1 cellular context compared by ENCODE assay signal in the genomic region with DNA sequence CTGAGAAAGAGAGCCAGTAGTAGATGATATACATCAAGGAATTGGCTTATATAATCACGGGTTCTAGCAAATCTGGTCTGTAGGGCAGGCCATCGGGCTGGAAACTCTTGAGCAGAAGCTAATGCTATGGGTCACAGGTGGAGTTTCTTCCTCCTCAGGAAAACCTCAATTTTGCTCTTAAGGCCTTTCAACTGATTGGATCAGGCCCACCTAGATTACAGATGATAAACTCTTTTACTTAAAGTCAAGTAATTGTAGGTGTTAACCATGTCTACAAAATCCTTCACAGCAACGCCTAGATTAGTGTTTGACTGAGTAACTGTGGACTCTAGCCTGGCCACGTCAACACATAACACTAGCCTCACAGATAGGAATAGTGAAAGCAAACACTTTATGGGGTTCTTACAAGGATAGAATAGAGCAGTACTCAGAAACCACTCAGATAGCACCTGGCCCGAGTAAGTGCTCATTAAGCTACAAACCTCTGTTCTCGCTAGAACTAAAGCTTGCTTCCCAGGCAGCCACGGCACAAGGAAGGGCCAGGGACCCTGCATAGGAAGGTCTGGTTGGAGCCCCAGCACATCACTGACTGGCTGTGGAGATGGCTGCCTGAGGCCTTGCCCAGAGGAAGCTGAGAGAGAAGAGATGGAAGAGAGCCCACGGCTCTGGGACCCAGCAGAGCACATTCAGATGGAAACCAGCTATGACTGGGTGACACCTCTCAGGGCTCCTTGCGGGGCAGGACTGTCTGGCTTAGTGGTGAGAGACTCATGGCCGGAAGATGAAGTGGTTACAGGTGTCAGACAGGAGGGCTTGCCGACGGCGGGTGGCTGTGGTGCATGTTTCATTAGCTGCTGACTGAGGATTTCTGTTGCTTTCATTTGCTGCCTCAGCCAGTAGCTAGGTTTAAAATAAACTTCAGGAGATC.
TF ChIP-seq lines count a peak whose summit lies in the region.

No MANE protein-coding gene starts in this region.

TF ChIP-seq in GM12878, 131 proteins besides CTCF, POLR2A, EP300 and RAD21 (continued from another document):
- TF ChIP-seq, protein P1, sequence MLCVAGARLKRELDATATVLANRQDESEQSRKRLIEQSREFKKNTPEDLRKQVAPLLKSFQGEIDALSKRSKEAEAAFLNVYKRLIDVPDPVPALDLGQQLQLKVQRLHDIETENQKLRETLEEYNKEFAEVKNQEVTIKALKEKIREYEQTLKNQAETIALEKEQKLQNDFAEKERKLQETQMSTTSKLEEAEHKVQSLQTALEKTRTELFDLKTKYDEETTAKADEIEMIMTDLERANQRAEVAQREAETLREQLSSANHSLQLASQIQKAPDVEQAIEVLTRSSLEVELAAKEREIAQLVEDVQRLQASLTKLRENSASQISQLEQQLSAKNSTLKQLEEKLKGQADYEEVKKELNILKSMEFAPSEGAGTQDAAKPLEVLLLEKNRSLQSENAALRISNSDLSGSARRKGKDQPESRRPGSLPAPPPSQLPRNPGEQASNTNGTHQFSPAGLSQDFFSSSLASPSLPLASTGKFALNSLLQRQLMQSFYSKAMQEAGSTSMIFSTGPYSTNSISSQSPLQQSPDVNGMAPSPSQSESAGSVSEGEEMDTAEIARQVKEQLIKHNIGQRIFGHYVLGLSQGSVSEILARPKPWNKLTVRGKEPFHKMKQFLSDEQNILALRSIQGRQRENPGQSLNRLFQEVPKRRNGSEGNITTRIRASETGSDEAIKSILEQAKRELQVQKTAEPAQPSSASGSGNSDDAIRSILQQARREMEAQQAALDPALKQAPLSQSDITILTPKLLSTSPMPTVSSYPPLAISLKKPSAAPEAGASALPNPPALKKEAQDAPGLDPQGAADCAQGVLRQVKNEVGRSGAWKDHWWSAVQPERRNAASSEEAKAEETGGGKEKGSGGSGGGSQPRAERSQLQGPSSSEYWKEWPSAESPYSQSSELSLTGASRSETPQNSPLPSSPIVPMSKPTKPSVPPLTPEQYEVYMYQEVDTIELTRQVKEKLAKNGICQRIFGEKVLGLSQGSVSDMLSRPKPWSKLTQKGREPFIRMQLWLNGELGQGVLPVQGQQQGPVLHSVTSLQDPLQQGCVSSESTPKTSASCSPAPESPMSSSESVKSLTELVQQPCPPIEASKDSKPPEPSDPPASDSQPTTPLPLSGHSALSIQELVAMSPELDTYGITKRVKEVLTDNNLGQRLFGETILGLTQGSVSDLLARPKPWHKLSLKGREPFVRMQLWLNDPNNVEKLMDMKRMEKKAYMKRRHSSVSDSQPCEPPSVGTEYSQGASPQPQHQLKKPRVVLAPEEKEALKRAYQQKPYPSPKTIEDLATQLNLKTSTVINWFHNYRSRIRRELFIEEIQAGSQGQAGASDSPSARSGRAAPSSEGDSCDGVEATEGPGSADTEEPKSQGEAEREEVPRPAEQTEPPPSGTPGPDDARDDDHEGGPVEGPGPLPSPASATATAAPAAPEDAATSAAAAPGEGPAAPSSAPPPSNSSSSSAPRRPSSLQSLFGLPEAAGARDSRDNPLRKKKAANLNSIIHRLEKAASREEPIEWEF (IDR thresholded peaks at IDR 0.05; ENCODE audit: insufficient replicate concordance, low read depth, low read length): no peak
- TF ChIP-seq ZBTB40 (IDR thresholded peaks at IDR 0.05; ENCODE audit: borderline replicate concordance) (no peak), BHLHE40 (IDR thresholded peaks at IDR 0.05; ENCODE audit: borderline replicate concordance in 1 of 2, low read depth in 2 of 2, low read length in 1 of 2) (peak in 1 of 2 experiments; percentile 64; a peak in 1 of 4 replicates), SREBF2 (IDR thresholded peaks at IDR 0.05; ENCODE audit: low read length) (no peak)
